Comparison of ENCODE assay signal across 1 cellular context in the genomic region with DNA sequence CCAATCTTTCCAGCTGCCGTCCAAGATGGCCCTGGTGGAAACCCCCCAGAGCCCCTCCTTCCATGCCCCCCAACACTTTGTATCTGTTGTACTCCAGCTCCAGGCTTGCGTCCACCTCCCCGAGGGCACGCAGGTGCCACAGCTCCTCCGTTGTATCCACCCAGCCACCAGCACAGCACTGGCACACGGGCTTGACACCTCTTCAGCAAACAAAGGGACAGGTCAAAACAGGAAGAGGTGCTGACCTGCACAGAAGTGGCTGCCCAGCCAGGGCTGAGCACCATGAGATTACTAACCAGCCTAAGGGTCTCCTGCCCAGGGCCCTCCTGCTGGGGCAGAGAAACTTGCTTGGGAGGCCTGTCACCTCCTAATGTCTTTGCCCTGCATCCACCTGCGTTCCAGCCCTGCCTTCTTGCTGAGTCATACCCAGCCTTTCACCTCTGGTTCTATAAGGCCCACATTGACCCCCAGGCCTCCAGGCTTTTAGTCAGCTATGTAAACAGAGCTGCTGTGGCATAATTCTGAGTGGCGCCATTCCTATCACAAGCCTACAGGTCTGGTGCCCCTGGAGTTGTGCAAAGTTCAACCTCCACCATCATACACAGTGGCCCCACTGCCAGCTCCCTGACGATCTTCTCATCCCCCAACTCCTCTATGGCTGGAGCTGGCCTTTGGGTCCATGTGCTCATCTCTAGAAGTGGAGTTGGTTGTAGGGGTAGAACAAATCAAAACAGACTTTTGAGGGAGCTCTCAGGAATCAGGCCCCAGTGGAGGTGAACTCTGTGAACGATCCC.
TF ChIP-seq lines count a peak whose summit lies in the region.

No MANE protein-coding gene starts in this region.

TF ChIP-seq in HepG2, 621 proteins besides CTCF, POLR2A, EP300 and RAD21 (continued from another document and continues in another):
- TF ChIP-seq ZMAT3 (CRISPR knock-in tag; conservative IDR thresholded peaks at IDR 0.05) (no peak), BRCA1 (CRISPR knock-in tag; IDR thresholded peaks at IDR 0.05) (peak; percentile 73; the same call in 1 of the 2 replicates), ATF1 (CRISPR knock-in tag; IDR thresholded peaks at IDR 0.05) (peak; percentile 54; the same call in 1 of the 2 replicates), HCFC1 (IDR thresholded peaks at IDR 0.05; ENCODE audit: low read depth, low read length) (no peak; the same call in 1 of the 2 replicates), ATM (IDR thresholded peaks at IDR 0.05; ENCODE audit: borderline replicate concordance) (no peak; the same call in 1 of the 2 replicates), ZNF343 (CRISPR knock-in tag; IDR thresholded peaks at IDR 0.05) (peak; percentile 60; the same call in 1 of the 2 replicates), ZSCAN9 (CRISPR knock-in tag; IDR thresholded peaks at IDR 0.05; ENCODE audit: borderline replicate concordance) (peak; percentile 86; the same call in 1 of the 2 replicates), SCMH1 (CRISPR knock-in tag; IDR thresholded peaks at IDR 0.05; ENCODE audit: borderline replicate concordance) (no peak), ZNF460 (CRISPR knock-in tag; IDR thresholded peaks at IDR 0.05; ENCODE audit: borderline replicate concordance) (no peak), ZC3H13 (CRISPR knock-in tag; IDR thresholded peaks at IDR 0.05) (no peak), KLF13 (CRISPR knock-in tag; IDR thresholded peaks at IDR 0.05) (no peak), ZNF629 (CRISPR knock-in tag; conservative IDR thresholded peaks at IDR 0.05) (peak; percentile 63; the same call in 1 of the 2 replicates), HOXA5 (CRISPR knock-in tag; IDR thresholded peaks at IDR 0.05) (peak; percentile 90; the same call in 1 of the 2 replicates), ZNF749 (CRISPR knock-in tag; IDR thresholded peaks at IDR 0.05; ENCODE audit: borderline replicate concordance) (no peak), FOXC1 (CRISPR knock-in tag; IDR thresholded peaks at IDR 0.05; ENCODE audit: borderline replicate concordance) (peak; percentile 44; the same call in 1 of the 2 replicates), ZBTB40 (IDR thresholded peaks at IDR 0.05) (no peak), ZBTB40 (CRISPR knock-in tag; IDR thresholded peaks at IDR 0.05) (peak; percentile 50; the same call in 1 of the 2 replicates), KIAA2018 (CRISPR knock-in tag; IDR thresholded peaks at IDR 0.05; ENCODE audit: borderline replicate concordance) (no peak), TOPORS (CRISPR knock-in tag; IDR thresholded peaks at IDR 0.05) (0 out of 2 replicates have a peak, but pooled peaks have one; percentile 64), ZNF549 (CRISPR knock-in tag; IDR thresholded peaks at IDR 0.05) (no peak), REXO4 (CRISPR knock-in tag; IDR thresholded peaks at IDR 0.05; ENCODE audit: borderline replicate concordance) (no peak), PTBP1 (IDR thresholded peaks at IDR 0.05; ENCODE audit: low read depth, low read length, poor library complexity, severe bottlenecking) (no peak), POGK (CRISPR knock-in tag; conservative IDR thresholded peaks at IDR 0.05) (peak; percentile 47; the same call in 1 of the 2 replicates)
- TF ChIP-seq, protein P1, sequence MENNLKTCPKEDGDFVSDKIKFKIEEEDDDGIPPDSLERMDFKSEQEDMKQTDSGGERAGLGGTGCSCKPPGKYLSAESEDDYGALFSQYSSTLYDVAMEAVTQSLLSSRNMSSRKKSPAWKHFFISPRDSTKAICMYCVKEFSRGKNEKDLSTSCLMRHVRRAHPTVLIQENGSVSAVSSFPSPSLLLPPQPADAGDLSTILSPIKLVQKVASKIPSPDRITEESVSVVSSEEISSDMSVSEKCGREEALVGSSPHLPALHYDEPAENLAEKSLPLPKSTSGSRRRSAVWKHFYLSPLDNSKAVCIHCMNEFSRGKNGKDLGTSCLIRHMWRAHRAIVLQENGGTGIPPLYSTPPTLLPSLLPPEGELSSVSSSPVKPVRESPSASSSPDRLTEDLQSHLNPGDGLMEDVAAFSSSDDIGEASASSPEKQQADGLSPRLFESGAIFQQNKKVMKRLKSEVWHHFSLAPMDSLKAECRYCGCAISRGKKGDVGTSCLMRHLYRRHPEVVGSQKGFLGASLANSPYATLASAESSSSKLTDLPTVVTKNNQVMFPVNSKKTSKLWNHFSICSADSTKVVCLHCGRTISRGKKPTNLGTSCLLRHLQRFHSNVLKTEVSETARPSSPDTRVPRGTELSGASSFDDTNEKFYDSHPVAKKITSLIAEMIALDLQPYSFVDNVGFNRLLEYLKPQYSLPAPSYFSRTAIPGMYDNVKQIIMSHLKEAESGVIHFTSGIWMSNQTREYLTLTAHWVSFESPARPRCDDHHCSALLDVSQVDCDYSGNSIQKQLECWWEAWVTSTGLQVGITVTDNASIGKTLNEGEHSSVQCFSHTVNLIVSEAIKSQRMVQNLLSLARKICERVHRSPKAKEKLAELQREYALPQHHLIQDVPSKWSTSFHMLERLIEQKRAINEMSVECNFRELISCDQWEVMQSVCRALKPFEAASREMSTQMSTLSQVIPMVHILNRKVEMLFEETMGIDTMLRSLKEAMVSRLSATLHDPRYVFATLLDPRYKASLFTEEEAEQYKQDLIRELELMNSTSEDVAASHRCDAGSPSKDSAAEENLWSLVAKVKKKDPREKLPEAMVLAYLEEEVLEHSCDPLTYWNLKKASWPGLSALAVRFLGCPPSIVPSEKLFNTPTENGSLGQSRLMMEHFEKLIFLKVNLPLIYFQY (CRISPR knock-in tag; IDR thresholded peaks at IDR 0.05; ENCODE audit: borderline replicate concordance) = peak; percentile 99
- TF ChIP-seq, protein P2, sequence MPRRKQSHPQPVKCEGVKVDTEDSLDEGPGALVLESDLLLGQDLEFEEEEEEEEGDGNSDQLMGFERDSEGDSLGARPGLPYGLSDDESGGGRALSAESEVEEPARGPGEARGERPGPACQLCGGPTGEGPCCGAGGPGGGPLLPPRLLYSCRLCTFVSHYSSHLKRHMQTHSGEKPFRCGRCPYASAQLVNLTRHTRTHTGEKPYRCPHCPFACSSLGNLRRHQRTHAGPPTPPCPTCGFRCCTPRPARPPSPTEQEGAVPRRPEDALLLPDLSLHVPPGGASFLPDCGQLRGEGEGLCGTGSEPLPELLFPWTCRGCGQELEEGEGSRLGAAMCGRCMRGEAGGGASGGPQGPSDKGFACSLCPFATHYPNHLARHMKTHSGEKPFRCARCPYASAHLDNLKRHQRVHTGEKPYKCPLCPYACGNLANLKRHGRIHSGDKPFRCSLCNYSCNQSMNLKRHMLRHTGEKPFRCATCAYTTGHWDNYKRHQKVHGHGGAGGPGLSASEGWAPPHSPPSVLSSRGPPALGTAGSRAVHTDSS (CRISPR knock-in tag; conservative IDR thresholded peaks at IDR 0.05) = no peak
